In the genomic region with DNA sequence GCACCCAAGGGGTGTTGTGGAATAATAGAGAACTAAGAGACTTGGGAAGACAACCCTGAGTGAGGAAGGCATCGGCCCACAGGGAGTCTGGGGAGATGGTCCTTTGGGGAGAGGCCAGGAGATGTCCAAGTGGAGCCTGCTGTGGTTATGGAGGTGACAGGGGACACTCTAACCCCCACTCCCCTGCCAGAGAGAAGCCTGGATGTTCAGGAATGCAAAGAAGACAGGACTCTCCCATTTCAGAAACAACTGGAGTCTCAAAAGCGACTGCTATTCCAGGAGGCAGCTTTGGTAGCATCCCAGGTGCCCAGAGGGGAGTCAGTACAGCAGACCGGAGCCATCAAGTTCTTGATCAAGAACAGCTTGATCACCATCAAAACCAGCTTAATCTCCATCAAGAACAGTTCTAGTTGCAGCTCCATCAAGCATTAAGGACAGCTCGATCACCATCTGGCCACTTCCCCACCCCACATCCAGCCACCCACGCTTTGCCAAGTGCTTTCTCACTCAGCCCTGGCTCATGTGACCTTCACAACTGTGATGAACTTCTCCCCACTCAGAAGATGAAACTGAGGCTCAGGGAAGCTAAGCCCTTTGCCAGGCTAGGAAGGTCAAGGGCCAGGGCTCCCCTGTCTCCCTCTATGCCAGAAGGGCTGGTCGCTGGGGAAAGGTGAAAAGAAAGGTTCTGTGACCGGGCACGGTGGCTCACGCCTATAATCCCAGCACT, we compare ENCODE assay signal across 11 cellular contexts. TPM values are rescaled to one million over a fixed set of nuclear protein-coding genes. Genes with fewer than 3 reads are reported as not detected.
DNase-seq lines count a peak whose midpoint lies in the region; ATAC-seq lines count a peak whose summit lies in the region.
"Had no signal": no experiment of that assay in that cellular context is flagged by ENCODE, and none has a peak within 500 bp of the region (broad histone marks: within the 10 kb centered on the region; RNA-seq: fewer than 3 reads in every experiment).

No MANE protein-coding gene starts in this region.

- intact Hi-C loops in activated CD4-positive, alpha-beta T cell treated with anti-CD3 and anti-CD28 coated beads, Interleukin-2, amount 10 ng/mL, durations not matched to agents 24 days and 14 days (cut with micrococcal nuclease) = loop anchor here (1.0 to 5.0 kb wide), 4 partner anchors 12 to 262 kb away; a partner anchor contains a TSS

- DNase-seq in NCI-H82 (lab: John Stamatoyannopoulos, UW) (peak; percentile 38), NCI-H82 treated with DMSO at 0.1 percent for 48 hours (lab: John Stamatoyannopoulos, UW; ENCODE audit: unreplicated experiment) (no peak), SW 1271 (lab: John Stamatoyannopoulos, UW) (no peak)
- peak; percentile 75 for DNase-seq in activated CD4-positive, alpha-beta T cell treated with anti-CD3 and anti-CD28 coated beads, Interleukin-2, amount 10 ng/mL, durations not matched to agents 24 days and 14 days
- DNase-seq: NCI-H2107 had no signal

- ATAC-seq in HG03159 (IDR thresholded peaks at IDR 0.05; ENCODE audit: unreplicated experiment) (no peak), HG03196 (IDR thresholded peaks at IDR 0.05; ENCODE audit: unreplicated experiment) (no peak)

- no peaks in the 10 kb centered on the region for H3K9me3 Mint-ChIP-seq in activated CD4-positive, alpha-beta T cell treated with anti-CD3 and anti-CD28 coated beads, Interleukin-2, amount 10 ng/mL, durations not matched to agents 24 days and 14 days
- H3K9me3 Mint-ChIP-seq in stimulated activated naive CD8-positive, alpha-beta T cell treated with anti-CD3 and anti-CD28 coated beads, Interleukin-15, Interleukin-2, amounts not matched to agents 100 ng/mL and 50 ng/mL, for 24 hours = no peaks in the 10 kb centered on the region

- H3K36me3 Mint-ChIP-seq in activated CD4-positive, alpha-beta T cell treated with anti-CD3 and anti-CD28 coated beads, Interleukin-2, amount 10 ng/mL, durations not matched to agents 24 days and 14 days (ENCODE audit: low read depth) = peaks cover 40% of the 10 kb centered on the region
- peaks cover 34% of the 10 kb centered on the region for H3K36me3 Mint-ChIP-seq in stimulated activated naive CD8-positive, alpha-beta T cell treated with anti-CD3 and anti-CD28 coated beads, Interleukin-15, Interleukin-2, amounts not matched to agents 100 ng/mL and 50 ng/mL, for 24 hours (ENCODE audit: low read depth)

- peaks cover 13% of the 10 kb centered on the region for H3K4me1 ChIP-seq in iPS-20b (ENCODE audit: insufficient read depth, low read length)
- H3K4me1 ChIP-seq: parathyroid adenoma had no signal

- peak overlapping the region; percentile 82 for H3K4me3 Mint-ChIP-seq in activated CD4-positive, alpha-beta T cell treated with anti-CD3 and anti-CD28 coated beads, Interleukin-2, amount 10 ng/mL, durations not matched to agents 24 days and 14 days
- H3K4me3 Mint-ChIP-seq in stimulated activated naive CD8-positive, alpha-beta T cell treated with anti-CD3 and anti-CD28 coated beads, Interleukin-15, Interleukin-2, amounts not matched to agents 100 ng/mL and 50 ng/mL, for 24 hours = peak overlapping the region; percentile 98

- H3K27me3 ChIP-seq in iPS-20b (ENCODE audit: insufficient read depth, low read length) = no peaks in the 10 kb centered on the region

- no peak overlapping the region for H3K4me3 ChIP-seq in iPS-20b (ENCODE audit: low read length)

- no peaks in the 10 kb centered on the region for H3K9me3 ChIP-seq in iPS-20b (ENCODE audit: insufficient read depth, low read depth, low read length)

- H3K4me1 Mint-ChIP-seq in activated CD4-positive, alpha-beta T cell treated with anti-CD3 and anti-CD28 coated beads, Interleukin-2, amount 10 ng/mL, durations not matched to agents 24 days and 14 days = peaks cover 64% of the 10 kb centered on the region
- peaks cover 86% of the 10 kb centered on the region for H3K4me1 Mint-ChIP-seq in stimulated activated naive CD8-positive, alpha-beta T cell treated with anti-CD3 and anti-CD28 coated beads, Interleukin-15, Interleukin-2, amounts not matched to agents 100 ng/mL and 50 ng/mL, for 24 hours (ENCODE audit: low read depth)

- H3K36me3 ChIP-seq in iPS-20b (ENCODE audit: insufficient read depth, low read depth, low read length) = peaks cover 23% of the 10 kb centered on the region

- H3K27me3 Mint-ChIP-seq in activated CD4-positive, alpha-beta T cell treated with anti-CD3 and anti-CD28 coated beads, Interleukin-2, amount 10 ng/mL, durations not matched to agents 24 days and 14 days = no peaks in the 10 kb centered on the region
- no peaks in the 10 kb centered on the region for H3K27me3 Mint-ChIP-seq in stimulated activated naive CD8-positive, alpha-beta T cell treated with anti-CD3 and anti-CD28 coated beads, Interleukin-15, Interleukin-2, amounts not matched to agents 100 ng/mL and 50 ng/mL, for 24 hours

- H3K27ac Mint-ChIP-seq in activated CD4-positive, alpha-beta T cell treated with anti-CD3 and anti-CD28 coated beads, Interleukin-2, amount 10 ng/mL, durations not matched to agents 24 days and 14 days = peak overlapping the region; percentile 96
- peak overlapping the region; percentile 93 for H3K27ac Mint-ChIP-seq in stimulated activated naive CD8-positive, alpha-beta T cell treated with anti-CD3 and anti-CD28 coated beads, Interleukin-15, Interleukin-2, amounts not matched to agents 100 ng/mL and 50 ng/mL, for 24 hours

- H3K9ac ChIP-seq in iPS-20b (ENCODE audit: low read depth, low read length) = 0 out of 2 replicates have a peak overlapping the region, but pooled peaks have one; percentile 29
- H3K9ac ChIP-seq: parathyroid adenoma had no signal

- H3K27ac ChIP-seq in iPS-20b (ENCODE audit: low read length) = no peak overlapping the region
- H3K27ac ChIP-seq: parathyroid adenoma had no signal

RNA-seq across cellular contexts. Expression of a gene that starts 0.7 kb away (rescaled TPM):
- 295 and 297 TPM in 2 replicates for total RNA-seq in activated CD4-positive, alpha-beta T cell treated with anti-CD3 and anti-CD28 coated beads, Interleukin-2, amount 10 ng/mL, durations not matched to agents 24 days and 14 days
- total RNA-seq: A172 had no signal

RNA-seq across cellular contexts. Expression of a gene that starts 12.1 kb away (rescaled TPM):
- total RNA-seq in activated CD4-positive, alpha-beta T cell treated with anti-CD3 and anti-CD28 coated beads, Interleukin-2, amount 10 ng/mL, durations not matched to agents 24 days and 14 days = 17.1 and 19.0 TPM in 2 replicates

RNA-seq across cellular contexts. Expression of a gene that starts 35.4 kb away (rescaled TPM):
- 1.1 and 1.4 TPM in 2 replicates for total RNA-seq in activated CD4-positive, alpha-beta T cell treated with anti-CD3 and anti-CD28 coated beads, Interleukin-2, amount 10 ng/mL, durations not matched to agents 24 days and 14 days

RNA-seq across cellular contexts. Expression of a gene that starts 38.6 kb away (rescaled TPM):
- total RNA-seq in activated CD4-positive, alpha-beta T cell treated with anti-CD3 and anti-CD28 coated beads, Interleukin-2, amount 10 ng/mL, durations not matched to agents 24 days and 14 days = 463 and 474 TPM in 2 replicates

RNA-seq across cellular contexts. Expression of a gene that starts 54.0 kb away (rescaled TPM):
- not detected in 2 replicates for total RNA-seq in activated CD4-positive, alpha-beta T cell treated with anti-CD3 and anti-CD28 coated beads, Interleukin-2, amount 10 ng/mL, durations not matched to agents 24 days and 14 days
- total RNA-seq: A172 had no signal

Comparison
In these comparisons a context has a peak if more than half of its experiments do, and no peak if none do; other contexts are left out.
1. DNase-seq: peak in NCI-H82 (single experiment) and activated CD4-positive, alpha-beta T cell treated with anti-CD3 and anti-CD28 coated beads, Interleukin-2, amount 10 ng/mL, durations not matched to agents 24 days and 14 days (single experiment); none in NCI-H82 treated with DMSO at 0.1 percent for 48 hours (single experiment) and SW 1271 (0 of 2).